In genomic region chrX:31580726-31581125, GRCh38 we compare ENCODE assay signal across 14 cellular contexts.
DNase-seq lines count a peak whose midpoint lies in the region; ATAC-seq and TF ChIP-seq lines count a peak whose summit lies in the region.
"Had no signal": no experiment of that assay in that cellular context is flagged by ENCODE, and none has a peak within 500 bp of the region (broad histone marks: within the 10 kb centered on the region; RNA-seq: fewer than 3 reads in every experiment).

No MANE protein-coding gene starts in this region.

- H2BK12ac ChIP-seq in H9 (ENCODE audit: insufficient read length, low read depth, low read length), result no peak overlapping the region

- no peak overlapping the region for H2BK5ac ChIP-seq in H9 (ENCODE audit: insufficient read length, low read length)

- H4K8ac ChIP-seq in H9 (replicated peaks; ENCODE audit: insufficient read length, low read depth, low read length), result no peak overlapping the region

- H4K5ac ChIP-seq in H9 (ENCODE audit: insufficient read length, low read depth, low read length), result no peak overlapping the region

- H3K4me1 Mint-ChIP-seq in H9 (peaks cover 3 to 6% of the 10 kb centered on the region in 2 experiments), WTC11 (peaks cover 18% of the 10 kb centered on the region)
- H3K4me1 Mint-ChIP-seq: natural killer cell had no signal

- no peak overlapping the region for H3K4me3 Mint-ChIP-seq in H9
- no peak overlapping the region for H3K4me3 Mint-ChIP-seq in WTC11
- H3K4me3 Mint-ChIP-seq: natural killer cell had no signal

- no peak overlapping the region for H3T11ph ChIP-seq in H9 (ENCODE audit: low read length)

- H3K18ac ChIP-seq in H9 (ENCODE audit: insufficient read length, low read depth, low read length), result no peak overlapping the region

- H3K27me3 Mint-ChIP-seq in H9 (ENCODE audit: low read depth) (no peaks in the 10 kb centered on the region), WTC11 (ENCODE audit: low read depth) (no peaks in the 10 kb centered on the region)

- no peak overlapping the region for H4K91ac ChIP-seq in H9 (ENCODE audit: insufficient read length, low read depth, low read length)

- H2BK120ac ChIP-seq in H9 (ENCODE audit: low read depth, low read length, poor library complexity, severe bottlenecking), result no peak overlapping the region

- no peaks in the 10 kb centered on the region for H3K79me2 ChIP-seq in H9 (ENCODE audit: insufficient read depth, low read length)

- H3K4me3 ChIP-seq in foreskin fibroblast (ENCODE audit: low read depth in 1 of 2, low read length in 2 of 2), result no peak overlapping the region
- H3K4me3 ChIP-seq: adrenal gland, skin epidermis, tibial artery had no signal

- H3K27ac Mint-ChIP-seq in H9, result peak overlapping the region in 2 of 3 experiments; percentile 35 to 56; a peak in 1 of 7 replicates
- H3K27ac Mint-ChIP-seq in WTC11, result no peak overlapping the region
- H3K27ac Mint-ChIP-seq: natural killer cell had no signal

- no peaks in the 10 kb centered on the region for H4K20me1 ChIP-seq in H9 (ENCODE audit: control insufficient read depth, insufficient read depth, insufficient read length)

- peak overlapping the region; percentile 33 for H3K4me2 ChIP-seq in H9 (ENCODE audit: insufficient read depth, insufficient read length, low read length)

- no peak overlapping the region for H2AK5ac ChIP-seq in H9 (ENCODE audit: insufficient read length, low read length)

- H3K14ac ChIP-seq in H9 (ENCODE audit: insufficient read depth, low read length), result no peak overlapping the region

- H3K79me1 ChIP-seq in H9 (ENCODE audit: insufficient read depth, low read depth, low read length, poor library complexity, severe bottlenecking), result no peaks in the 10 kb centered on the region

- H3K9ac ChIP-seq in H9 (ENCODE audit: extremely low read depth, insufficient read length, low read length), result no peak overlapping the region

- no peak overlapping the region for H2BK20ac ChIP-seq in H9 (ENCODE audit: low read depth, low read length, poor library complexity, severe bottlenecking)

- ATAC-seq in WTC11, result peak; percentile 46; the same call in 1 of the 2 replicates
- no peak for ATAC-seq in GM21737 (IDR thresholded peaks at IDR 0.05; ENCODE audit: unreplicated experiment)
- ATAC-seq in HG03159 (IDR thresholded peaks at IDR 0.05; ENCODE audit: unreplicated experiment), result no peak
- ATAC-seq: activated CD4-positive, CD25-positive, alpha-beta regulatory T cell treated with anti-CD3 and anti-CD28 coated beads, Interleukin-2, amount 50 U/mL, for 24 hours; natural killer cell had no signal

- DNase-seq in A172 (ENCODE audit: low spot score), result peak; percentile 72
- no peak for DNase-seq in H9
- DNase-seq in WTC11 (ENCODE audit: low spot score), result no peak
- peak; percentile 36 to 38 for DNase-seq in foreskin fibroblast
- no peak for DNase-seq in epidermal melanocyte (ENCODE audit: insufficient read length, low spot score)
- no peak for DNase-seq in effector CD8-positive, alpha-beta T cell (lab: John Stamatoyannopoulos, UW)
- DNase-seq: adrenal gland, natural killer cell, NCI-H774, tibial artery had no signal

- no peak overlapping the region for H3K56ac ChIP-seq in H9 (ENCODE audit: insufficient read length, low read depth, low read length)

- peaks cover 43 to 63% of the 10 kb centered on the region in 2 experiments for H3K9me3 Mint-ChIP-seq in H9
- H3K9me3 Mint-ChIP-seq in WTC11, result peaks cover 6% of the 10 kb centered on the region; the same call in 1 of the 2 replicates

- H3K23ac ChIP-seq in H9 (ENCODE audit: insufficient read length, low read depth, low read length), result no peak overlapping the region

- no peak overlapping the region for H3K4ac ChIP-seq in H9 (ENCODE audit: low read depth, low read length)

- no peaks in the 10 kb centered on the region for H3K27me3 ChIP-seq in H9 (ENCODE audit: insufficient read depth, low read length)
- H3K27me3 ChIP-seq: tibial artery had no signal

- no peaks in the 10 kb centered on the region for H3K4me1 ChIP-seq in H9 (ENCODE audit: insufficient read depth, low read length)
- H3K4me1 ChIP-seq: adrenal gland, tibial artery had no signal

- H2AFZ ChIP-seq in H9 (ENCODE audit: low read length), result no peak overlapping the region

- no peaks in the 10 kb centered on the region for H3K9me3 ChIP-seq in H9 (ENCODE audit: control insufficient read depth, low read depth, low read length)
- H3K9me3 ChIP-seq: adrenal gland, tibial artery had no signal

- CTCF ChIA-PET in WTC11 (lab: Charles Lee), result interaction anchor here (0.5 kb wide), 1 partner anchor 383 kb away, joined by 3 read pairs; no protein-coding TSS in a partner anchor

- TF ChIP-seq CTCF in H9 (conservative IDR thresholded peaks at IDR 0.05) (no peak), WTC11 (IDR thresholded peaks at IDR 0.05) (no peak), foreskin fibroblast (IDR thresholded peaks at IDR 0.05; ENCODE audit: low read depth, low read length) (no peak)

- no peaks in the 10 kb centered on the region for H3K23me2 ChIP-seq in H9 (ENCODE audit: insufficient read length, low read depth, low read length, poor library complexity, severe bottlenecking)

- no peak overlapping the region for H3K27ac ChIP-seq in H9 (ENCODE audit: insufficient read length, low read depth, low read length)
- H3K27ac ChIP-seq: adrenal gland, skin epidermis, tibial artery had no signal

- H2BK15ac ChIP-seq in H9 (ENCODE audit: low read depth, low read length), result no peak overlapping the region

- POLR2A ChIA-PET in WTC11 (lab: Charles Lee), result no interaction called here

- WGBS in H9 (ENCODE audit: extremely low coverage, insufficient read length, low lambda C conversion rate), result no CpG with 5 or more reads among the region's 2 CpGs

- H3K36me3 Mint-ChIP-seq in H9 (ENCODE audit: insufficient read depth in 1 of 3, low read depth in 3 of 3), result peaks cover 0 to 2% (median 0%) of the 10 kb centered on the region in 3 experiments; a peak in 2 of 7 replicates
- no peaks in the 10 kb centered on the region for H3K36me3 Mint-ChIP-seq in WTC11
- H3K36me3 Mint-ChIP-seq: natural killer cell had no signal

TF ChIP-seq in WTC11, 78 proteins besides CTCF, POLR2A, EP300 and RAD21:
- TF ChIP-seq, protein P1, sequence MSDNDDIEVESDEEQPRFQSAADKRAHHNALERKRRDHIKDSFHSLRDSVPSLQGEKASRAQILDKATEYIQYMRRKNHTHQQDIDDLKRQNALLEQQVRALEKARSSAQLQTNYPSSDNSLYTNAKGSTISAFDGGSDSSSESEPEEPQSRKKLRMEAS (CRISPR knock-in tag; IDR thresholded peaks at IDR 0.05), result no peak
- no peak for TF ChIP-seq ZNF317 (CRISPR knock-in tag; IDR thresholded peaks at IDR 0.05; ENCODE audit: borderline replicate concordance, low read depth)

Comparison
In these comparisons a context has a peak if more than half of its experiments do, and no peak if none do; other contexts are left out.
1. DNase-seq: peak in A172 (single experiment) and foreskin fibroblast (2 of 2); none in H9 (single experiment), WTC11 (single experiment), epidermal melanocyte (single experiment) and effector CD8-positive, alpha-beta T cell (single experiment).